ENCODE assay signal across 25 cellular contexts in genomic region chr15:52738311-52738710, GRCh38. TPM values are rescaled to one million over a fixed set of nuclear protein-coding genes. Genes with fewer than 3 reads are reported as not detected.
"Had no signal": no experiment of that assay in that cellular context is flagged by ENCODE, and none has a peak within 500 bp of the region (broad histone marks: within the 10 kb centered on the region; RNA-seq: fewer than 3 reads in every experiment).

No MANE protein-coding gene starts in this region.

- H3K36me3 ChIP-seq: adrenal gland, Peyer's patch, SJCRH30 had no signal

- H3K27ac ChIP-seq: Peyer's patch, RWPE1, SJCRH30, VCaP had no signal

- H3K4me3 ChIP-seq: adrenal gland, Peyer's patch, SJCRH30 had no signal

- H3K9me3 ChIP-seq: adrenal gland, Peyer's patch, SJCRH30, SK-N-SH had no signal

- DNase-seq: activated CD4-positive, alpha-beta memory T cell treated with anti-CD3 and anti-CD28 coated beads for 36 hours; activated CD4-positive, alpha-beta T cell treated with anti-CD3 and anti-CD28 coated beads, Interleukin-2, amount 10 ng/mL, durations not matched to agents 7 days and 5 days; activated CD4-positive, CD25-positive, alpha-beta regulatory T cell; activated CD8-positive, alpha-beta memory T cell treated with anti-CD3 and anti-CD28 coated beads for 24 hours; activated gamma-delta T cell treated with Interleukin-2 at 50 U/mL for 16 hours; activated naive CD4-positive, alpha-beta T cell treated with anti-CD3 and anti-CD28 coated beads, Interleukin-2, amount 10 ng/mL, durations not matched to agents 7 days and 5 days; activated naive CD8-positive, alpha-beta T cell treated with anti-CD3 and anti-CD28 coated beads for 36 hours; activated T-cell treated with anti-CD3 and anti-CD28 coated beads, Interleukin-2, amount 50 U/mL, for 4 hours; anterior cingulate cortex; KG1; NCI-H1048; NCI-H146; NCI-H2029; NCI-H2107; NCI-H2171 treated with DMSO at 0.1 percent for 48 hours; NCI-H510A treated with DMSO at 0.1 percent for 48 hours; NCI-H69; Peyer's patch; Right ventricle myocardium superior; SJCRH30; SK-N-SH; T-helper 1 cell had no signal

- H3K27me3 ChIP-seq: adrenal gland, Peyer's patch had no signal

- ATAC-seq: activated T-cell treated with anti-CD3 and anti-CD28 coated beads, Interleukin-2, amount 50 U/mL, for 4 hours had no signal

- H3K4me2 ChIP-seq: SK-N-SH had no signal

- H3K4me1 ChIP-seq: Peyer's patch, SJCRH30 had no signal

- H3K9ac ChIP-seq: SK-N-SH had no signal

RNA-seq across cellular contexts. Expression of gene ONECUT1, which starts 51.8 kb away (rescaled TPM):
- polyA plus RNA-seq: adrenal gland, SK-N-SH had no signal
